Comparison of ENCODE assay signal across 10 cellular contexts in genomic region chr10:30597433-30597824, GRCh38. TPM values are rescaled to one million over a fixed set of nuclear protein-coding genes. Genes with fewer than 3 reads are reported as not detected.
"Had no signal": no experiment of that assay in that cellular context is flagged by ENCODE, and none has a peak within 500 bp of the region (broad histone marks: within the 10 kb centered on the region; RNA-seq: fewer than 3 reads in every experiment).

No MANE protein-coding gene starts in this region.

RNA-seq across cellular contexts. Expression of gene LYZL2, which starts 32.1 kb away (rescaled TPM):
- total RNA-seq: activated CD8-positive, alpha-beta T cell treated with anti-CD3 and anti-CD28 coated beads for 36 hours; activated naive CD8-positive, alpha-beta T cell treated with anti-CD3 and anti-CD28 coated beads for 36 hours; activated T-cell treated with anti-CD3 and anti-CD28 coated beads, Interleukin-2, amount 50 U/mL, for 72 hours; activated T-helper 2 cell treated with anti-CD3 and anti-CD28 coated beads, Interferon-gamma antibody, Interleukin-2, Interleukin-4, amounts not matched to agents 10 μg/mL and 5 μg/mL and 100 μg/mL, durations not matched to agents 14 hours and 24 hours and 36 hours; breast epithelium; OCI-LY7; RPMI7951; T-cell; T-helper 2 cell treated with Interferon-gamma antibody and Interleukin-4, amounts not matched to agents 100 ng/mL and 5 ng/mL, for 36 hours had no signal
- polyA plus RNA-seq: adipose tissue had no signal
